ENCODE assay signal across 8 cellular contexts in the genomic region with DNA sequence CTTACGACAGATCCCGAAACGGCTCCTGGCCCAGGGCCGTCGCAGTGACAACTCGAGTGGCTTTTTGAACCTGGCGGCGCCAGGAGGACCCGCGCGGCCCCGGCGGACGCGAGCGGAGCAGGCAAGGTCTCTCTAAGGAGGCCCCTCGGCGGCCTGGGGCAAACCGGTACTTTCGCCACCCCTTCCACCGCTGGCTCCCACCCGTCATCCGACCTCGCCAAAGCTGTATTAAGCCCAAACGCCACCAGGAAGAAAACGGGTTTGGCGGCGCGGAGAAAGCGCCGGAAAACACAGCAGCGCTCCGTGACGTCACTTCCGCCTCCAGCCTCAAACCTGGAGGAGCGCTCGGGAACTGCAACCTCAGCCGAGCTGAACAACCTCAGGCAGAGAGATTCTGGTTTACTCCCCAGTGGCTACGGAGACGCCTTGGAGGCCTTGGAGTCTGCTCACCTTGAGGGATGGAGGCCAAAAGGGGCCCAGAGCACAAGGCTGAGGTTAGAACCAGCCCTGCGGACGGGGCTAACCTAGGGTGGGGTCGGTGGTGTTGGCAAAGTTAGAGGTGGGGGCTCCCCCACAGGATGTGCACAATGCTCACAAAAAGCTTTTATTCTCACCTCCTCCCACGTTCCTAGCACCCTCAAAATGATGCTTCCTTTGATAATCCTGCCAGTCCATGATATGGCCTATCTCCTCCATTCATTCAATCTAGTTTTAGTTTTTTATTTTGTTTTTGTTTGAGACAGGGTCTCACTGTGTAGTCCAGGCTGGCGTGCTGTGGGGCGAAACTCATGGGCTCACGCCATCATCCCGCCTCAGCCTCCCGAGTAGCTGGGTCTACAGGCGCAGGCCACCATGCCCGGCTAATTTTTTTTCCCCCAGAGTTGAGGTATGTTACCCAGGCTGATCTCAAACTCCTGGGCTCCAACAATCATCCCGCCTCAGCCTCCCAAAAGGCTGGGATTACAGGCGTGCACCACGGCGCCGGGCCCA. TPM values are rescaled to one million over a fixed set of nuclear protein-coding genes. Genes with fewer than 3 reads are reported as not detected.
DNase-seq lines count a peak whose midpoint lies in the region; TF ChIP-seq lines count a peak whose summit lies in the region.

Gene ZNF266, minus strand, starts transcription at position 295 of the 990 bp plus-strand sequence. CDS start 15,484 bp downstream, outside the sequence.

- H3K27me3 ChIP-seq in H7 (ENCODE audit: control insufficient read depth, insufficient read depth, low read length) = no peaks in the 10 kb centered on the region
- no peaks in the 10 kb centered on the region for H3K27me3 ChIP-seq in stomach smooth muscle (ENCODE audit: control insufficient read depth in 1 of 2, insufficient read depth in 2 of 2, low read length in 2 of 2)

- DNase-seq in H7 (peak; percentile 91), M059J (ENCODE audit: low read depth) (peak; percentile 89), SHP77 (lab: John Stamatoyannopoulos, UW) (peak; percentile 86 to 91), foreskin fibroblast (peak; percentile 84 to 95), neural crest cell (ENCODE audit: low read depth, low spot score) (peak; percentile 82)
- DNase-seq in activated effector memory CD4-positive, alpha-beta T cell treated with anti-CD3 and anti-CD28 coated beads, Interleukin-2, amount 50 U/mL, for 16 hours = peak; percentile 96

- H3K4me1 ChIP-seq in ES-I3 (ENCODE audit: insufficient read depth, low read length) (no peaks in the 10 kb centered on the region), stomach smooth muscle (ENCODE audit: control insufficient read depth, insufficient read depth, low read length) (peaks cover 16% of the 10 kb centered on the region)

- peak within 1 kb of the TSS; percentile 95 for H3K4me3 Mint-ChIP-seq in neural crest cell

- peaks cover 4% of the 10 kb centered on the region; the same call in 1 of the 2 replicates for H3K9me3 ChIP-seq in ES-I3 (ENCODE audit: control insufficient read depth, insufficient read depth, low read length)
- H3K9me3 ChIP-seq in stomach smooth muscle (ENCODE audit: control insufficient read depth in 2 of 2, low read length in 2 of 2) = no peaks in the 10 kb centered on the region

- H3K4me1 Mint-ChIP-seq in neural crest cell = peaks cover 37% of the 10 kb centered on the region

- H3K36me3 ChIP-seq in ES-I3 (ENCODE audit: insufficient read depth, low read length) = peaks cover 4% of the 10 kb centered on the region; the same call in 1 of the 2 replicates
- 0 out of 2 replicates have a peak, but pooled peaks cover 2% of the 10 kb centered on the region for H3K36me3 ChIP-seq in H7 (replicated peaks; ENCODE audit: control insufficient read depth, insufficient read depth, low read length)
- peaks cover 9 to 19% of the 10 kb centered on the region in 2 donors for H3K36me3 ChIP-seq in stomach smooth muscle (ENCODE audit: control insufficient read depth in 2 of 2, insufficient read depth in 2 of 2, low read length in 2 of 2)

- H3K36me3 Mint-ChIP-seq in neural crest cell (ENCODE audit: low read depth) = peaks cover 31% of the 10 kb centered on the region

- peak within 1 kb of the TSS; percentile 93 for H3K9ac ChIP-seq in ES-I3 (ENCODE audit: low read depth, low read length)
- H3K9ac ChIP-seq in stomach smooth muscle (ENCODE audit: low read length in 2 of 2) = peak within 1 kb of the TSS; percentile 72 to 98

- H3K27me3 Mint-ChIP-seq in neural crest cell (ENCODE audit: low read depth) = no peaks in the 10 kb centered on the region

- H3K4me3 ChIP-seq in H7 (ENCODE audit: insufficient read depth, low read depth, low read length) (peak within 1 kb of the TSS; percentile 75), foreskin fibroblast (ENCODE audit: low read depth in 1 of 2, low read length in 2 of 2) (peak within 1 kb of the TSS; percentile 82 to 83), stomach smooth muscle (ENCODE audit: low read length in 2 of 2) (peak within 1 kb of the TSS; percentile 66 to 95)

- H3K9me3 Mint-ChIP-seq in neural crest cell = peaks cover 8% of the 10 kb centered on the region

- H3K27ac ChIP-seq in stomach smooth muscle (ENCODE audit: low read length) = peak within 1 kb of the TSS; percentile 89

- peak; percentile 66 for TF ChIP-seq CTCF in foreskin fibroblast (IDR thresholded peaks at IDR 0.05; ENCODE audit: low read depth, low read length)
- peak; percentile 61 for TF ChIP-seq CTCF in neural crest cell (conservative IDR thresholded peaks at IDR 0.05)

- H3K27ac Mint-ChIP-seq in neural crest cell (ENCODE audit: unreplicated experiment) = peak within 1 kb of the TSS; percentile 98

RNA-seq across cellular contexts. Expression of gene ZNF266, which starts in this region (rescaled TPM):
- total RNA-seq in H7 (2014; rRNA removed; shearing (Covaris generic)) = 6.2 and 9.8 TPM in 2 replicates
- total RNA-seq in M059J (2014; rRNA removed; shearing (Covaris generic)) = 16.0 and 17.2 TPM in 2 replicates
- 25.8 and 27.5 TPM in 2 replicates for total RNA-seq in neural crest cell

Comparison
In these comparisons a context has a peak if more than half of its experiments do, and no peak if none do; other contexts are left out.
1. Peak in every context shown above with its lines: DNase-seq, H3K4me3 ChIP-seq and H3K27ac ChIP-seq.